In genomic region chr3:152267319-152267689, GRCh38 we compare ENCODE assay signal across 1 cellular context.
TF ChIP-seq lines count a peak whose summit lies in the region.

No MANE protein-coding gene starts in this region.

TF ChIP-seq in A549, 52 proteins besides CTCF, POLR2A, EP300 and RAD21:
- TF ChIP-seq, protein P1, sequence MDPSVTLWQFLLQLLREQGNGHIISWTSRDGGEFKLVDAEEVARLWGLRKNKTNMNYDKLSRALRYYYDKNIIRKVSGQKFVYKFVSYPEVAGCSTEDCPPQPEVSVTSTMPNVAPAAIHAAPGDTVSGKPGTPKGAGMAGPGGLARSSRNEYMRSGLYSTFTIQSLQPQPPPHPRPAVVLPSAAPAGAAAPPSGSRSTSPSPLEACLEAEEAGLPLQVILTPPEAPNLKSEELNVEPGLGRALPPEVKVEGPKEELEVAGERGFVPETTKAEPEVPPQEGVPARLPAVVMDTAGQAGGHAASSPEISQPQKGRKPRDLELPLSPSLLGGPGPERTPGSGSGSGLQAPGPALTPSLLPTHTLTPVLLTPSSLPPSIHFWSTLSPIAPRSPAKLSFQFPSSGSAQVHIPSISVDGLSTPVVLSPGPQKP (IDR thresholded peaks at IDR 0.05; ENCODE audit: low read depth, low read length) = no peak
- TF ChIP-seq NFE2L2 (conservative IDR thresholded peaks at IDR 0.05; ENCODE audit: low read length) = no peak
- TF ChIP-seq RNF2 (IDR thresholded peaks at IDR 0.05; ENCODE audit: borderline replicate concordance, low read depth) = no peak
- no peak for TF ChIP-seq MAZ (IDR thresholded peaks at IDR 0.05; ENCODE audit: borderline replicate concordance, low read depth, low read length)
- no peak for TF ChIP-seq MAFK (IDR thresholded peaks at IDR 0.05; ENCODE audit: partially characterized antibody)
- TF ChIP-seq, protein P2, sequence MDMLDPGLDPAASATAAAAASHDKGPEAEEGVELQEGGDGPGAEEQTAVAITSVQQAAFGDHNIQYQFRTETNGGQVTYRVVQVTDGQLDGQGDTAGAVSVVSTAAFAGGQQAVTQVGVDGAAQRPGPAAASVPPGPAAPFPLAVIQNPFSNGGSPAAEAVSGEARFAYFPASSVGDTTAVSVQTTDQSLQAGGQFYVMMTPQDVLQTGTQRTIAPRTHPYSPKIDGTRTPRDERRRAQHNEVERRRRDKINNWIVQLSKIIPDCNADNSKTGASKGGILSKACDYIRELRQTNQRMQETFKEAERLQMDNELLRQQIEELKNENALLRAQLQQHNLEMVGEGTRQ (IDR thresholded peaks at IDR 0.05) = no peak
- no peak for TF ChIP-seq MYC (IDR thresholded peaks at IDR 0.05; ENCODE audit: borderline replicate concordance, low read length)
- no peak for TF ChIP-seq NPAS2 (CRISPR knock-in tag; IDR thresholded peaks at IDR 0.05; ENCODE audit: borderline replicate concordance)
- no peak for TF ChIP-seq CHD2 (IDR thresholded peaks at IDR 0.05; ENCODE audit: low read length, partially characterized antibody)
- TF ChIP-seq FOSB (CRISPR knock-in tag; IDR thresholded peaks at IDR 0.05) = no peak
